In the genomic region with DNA sequence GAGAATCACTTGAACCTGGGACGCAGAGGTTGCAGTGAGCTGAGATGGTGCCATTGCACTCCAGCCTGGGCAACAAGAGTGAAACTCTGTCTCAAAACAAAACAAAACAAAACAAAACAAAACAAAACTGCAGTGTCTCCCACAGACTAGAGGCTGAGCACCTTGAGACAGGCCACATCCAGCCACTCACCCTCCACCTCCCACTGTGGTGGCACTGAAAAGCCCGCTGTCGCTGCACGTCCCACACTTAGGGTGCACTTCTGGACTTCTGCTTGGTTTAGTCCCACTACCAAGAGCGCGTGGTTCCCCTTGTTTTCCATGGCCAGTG, we compare ENCODE assay signal across 8 cellular contexts. TPM values are rescaled to one million over a fixed set of nuclear protein-coding genes. Genes with fewer than 3 reads are reported as not detected.
DNase-seq lines count a peak whose midpoint lies in the region; ATAC-seq and TF ChIP-seq lines count a peak whose summit lies in the region.
"Not testable (repeated sequence)": the region's sequence is repeated elsewhere in the genome, so short reads cannot be mapped to it uniquely, and the experiment has no call there.

No MANE protein-coding gene starts in this region.

- H3K27ac ChIP-seq in SK-N-MC (peak overlapping the region; percentile 73; the same call in 1 of the 2 replicates), coronary artery (peak overlapping the region in 1 of 2 donors; percentile 76), right atrium auricular region (peak overlapping the region; percentile 79 to 86), skin epidermis (peak overlapping the region in 18 of 21 experiments; percentile 17 to 89 (median 65)), upper lobe of right lung (peak overlapping the region; percentile 88)
- peak overlapping the region; percentile 77 for H3K27ac ChIP-seq in naive thymus-derived CD4-positive, alpha-beta T cell (ENCODE audit: low read depth, low read length)

- not testable (repeated sequence) for H3K27me3 ChIP-seq in right atrium auricular region; naive thymus-derived CD4-positive, alpha-beta T cell (ENCODE audit: control insufficient read depth in 2 of 2, insufficient read depth in 2 of 2, low read length in 2 of 2); upper lobe of right lung

- ATAC-seq in GM21381 (IDR thresholded peaks at IDR 0.05; ENCODE audit: unreplicated experiment) = peak; percentile 56
- ATAC-seq in naive thymus-derived CD4-positive, alpha-beta T cell = peak; percentile 8
- not testable (repeated sequence) for ATAC-seq in upper lobe of right lung

- not testable (repeated sequence) for TF ChIP-seq CTCF in coronary artery (IDR thresholded peaks at IDR 0.05); right atrium auricular region (IDR thresholded peaks at IDR 0.05); upper lobe of right lung (IDR thresholded peaks at IDR 0.05)

- peaks cover 18% of the 10 kb centered on the region for H3K36me3 Mint-ChIP-seq in activated T-helper 2 cell treated with anti-CD3 and anti-CD28 coated beads, Interferon-gamma antibody, Interleukin-2, Interleukin-4, amounts not matched to agents 10 μg/mL and 5 μg/mL and 100 μg/mL, durations not matched to agents 14 hours and 24 hours and 36 hours (ENCODE audit: low read depth)
- peaks cover 0 to 12% (median 5%) of the 10 kb centered on the region in 5 donors for H3K36me3 Mint-ChIP-seq in naive thymus-derived CD4-positive, alpha-beta T cell

- H3K9me3 Mint-ChIP-seq in activated T-helper 2 cell treated with anti-CD3 and anti-CD28 coated beads, Interferon-gamma antibody, Interleukin-2, Interleukin-4, amounts not matched to agents 10 μg/mL and 5 μg/mL and 100 μg/mL, durations not matched to agents 14 hours and 24 hours and 36 hours; naive thymus-derived CD4-positive, alpha-beta T cell: not testable (repeated sequence)

- H3K4me1 ChIP-seq in right atrium auricular region (peaks cover 0 to 98% of the 10 kb centered on the region in 2 donors), upper lobe of right lung (peaks cover 59% of the 10 kb centered on the region)
- H3K4me1 ChIP-seq in naive thymus-derived CD4-positive, alpha-beta T cell (ENCODE audit: control insufficient read depth in 2 of 2, insufficient read depth in 2 of 2, low read length in 2 of 2) = peaks cover 56 to 84% of the 10 kb centered on the region in 2 donors

- CTCF ChIA-PET in naive thymus-derived CD4-positive, alpha-beta T cell (lab: Charles Lee) = interaction anchor here (0.9 to 2.8 kb wide), 7 partner anchors 9 to 61 kb away, joined by 3 to 16 read pairs (median 5); partner anchors contain the start of genes RANBP3 and VMAC

- not testable (repeated sequence) for H3K27me3 Mint-ChIP-seq in activated T-helper 2 cell treated with anti-CD3 and anti-CD28 coated beads, Interferon-gamma antibody, Interleukin-2, Interleukin-4, amounts not matched to agents 10 μg/mL and 5 μg/mL and 100 μg/mL, durations not matched to agents 14 hours and 24 hours and 36 hours (ENCODE audit: low read depth); naive thymus-derived CD4-positive, alpha-beta T cell

- intact Hi-C loops in activated T-helper 2 cell treated with anti-CD3 and anti-CD28 coated beads, Interferon-gamma antibody, Interleukin-2, Interleukin-4, amounts not matched to agents 10 μg/mL and 5 μg/mL and 100 μg/mL, durations not matched to agents 14 hours and 24 hours and 36 hours (cut with micrococcal nuclease) = loop anchor here (10.0 kb wide), 1 partner anchor 157 kb away; the partner anchor contains the start of gene NRTN
- intact Hi-C loops in naive thymus-derived CD4-positive, alpha-beta T cell (cut with micrococcal nuclease); upper lobe of right lung (cut with DNase I): not testable (repeated sequence)

- H3K9ac ChIP-seq in SK-N-MC (ENCODE audit: insufficient read length) = not testable (repeated sequence)

- H3K36me3 ChIP-seq in SK-N-MC (ENCODE audit: insufficient read depth, low read length); right atrium auricular region; naive thymus-derived CD4-positive, alpha-beta T cell (ENCODE audit: control insufficient read depth in 2 of 3, insufficient read depth in 3 of 3, low read length in 3 of 3); upper lobe of right lung: not testable (repeated sequence)

- H3K27ac Mint-ChIP-seq in activated T-helper 2 cell treated with anti-CD3 and anti-CD28 coated beads, Interferon-gamma antibody, Interleukin-2, Interleukin-4, amounts not matched to agents 10 μg/mL and 5 μg/mL and 100 μg/mL, durations not matched to agents 14 hours and 24 hours and 36 hours = peak overlapping the region; percentile 83
- H3K27ac Mint-ChIP-seq in naive thymus-derived CD4-positive, alpha-beta T cell = peak overlapping the region; percentile 95 to 100 (median 99)

- H3K4me3 ChIP-seq in SK-N-MC (peak overlapping the region; percentile 66), coronary artery (peak overlapping the region; percentile 8), skin epidermis (peak overlapping the region in 1 of 7 experiments; percentile 2)
- not testable (repeated sequence) for H3K4me3 ChIP-seq in right atrium auricular region, upper lobe of right lung
- H3K4me3 ChIP-seq in naive thymus-derived CD4-positive, alpha-beta T cell (ENCODE audit: low read length) = peak overlapping the region; percentile 34

- POLR2A ChIA-PET in naive thymus-derived CD4-positive, alpha-beta T cell (lab: Charles Lee) = interaction anchor here (1.0 to 5.5 kb wide), 9 partner anchors 9 to 171 kb away, joined by 3 to 89 read pairs (median 7); partner anchors contain the start of genes DUS3L, NDUFA11, RANBP3 and VMAC

- DNase-seq in SK-N-MC (ENCODE audit: low read depth, low spot score); activated T-helper 2 cell treated with anti-CD3 and anti-CD28 coated beads, Interferon-gamma antibody, Interleukin-2, Interleukin-4, amounts not matched to agents 10 μg/mL and 5 μg/mL and 100 μg/mL, durations not matched to agents 14 hours and 24 hours and 36 hours (ENCODE audit: low spot score); coronary artery (ENCODE audit: low spot score); right atrium auricular region (ENCODE audit: low spot score); naive thymus-derived CD4-positive, alpha-beta T cell; upper lobe of right lung: not testable (repeated sequence)

- peak overlapping the region; percentile 69 for H3K4me3 Mint-ChIP-seq in activated T-helper 2 cell treated with anti-CD3 and anti-CD28 coated beads, Interferon-gamma antibody, Interleukin-2, Interleukin-4, amounts not matched to agents 10 μg/mL and 5 μg/mL and 100 μg/mL, durations not matched to agents 14 hours and 24 hours and 36 hours (ENCODE audit: low read depth)
- H3K4me3 Mint-ChIP-seq in naive thymus-derived CD4-positive, alpha-beta T cell = peak overlapping the region; percentile 79 to 89 (median 84)

- peaks cover 43% of the 10 kb centered on the region for H3K4me1 Mint-ChIP-seq in activated T-helper 2 cell treated with anti-CD3 and anti-CD28 coated beads, Interferon-gamma antibody, Interleukin-2, Interleukin-4, amounts not matched to agents 10 μg/mL and 5 μg/mL and 100 μg/mL, durations not matched to agents 14 hours and 24 hours and 36 hours (ENCODE audit: low read depth)
- peaks cover 66 to 99% (median 88%) of the 10 kb centered on the region in 7 donors for H3K4me1 Mint-ChIP-seq in naive thymus-derived CD4-positive, alpha-beta T cell

- H3K9me3 ChIP-seq in SK-N-MC (ENCODE audit: low read depth, low read length); right atrium auricular region; naive thymus-derived CD4-positive, alpha-beta T cell (ENCODE audit: control insufficient read depth in 2 of 3, low read length in 3 of 3); upper lobe of right lung: not testable (repeated sequence)

RNA-seq across cellular contexts. Expression of gene RANBP3, which starts 16.3 kb away (rescaled TPM):
- total RNA-seq in activated T-helper 2 cell treated with anti-CD3 and anti-CD28 coated beads, Interferon-gamma antibody, Interleukin-2, Interleukin-4, amounts not matched to agents 10 μg/mL and 5 μg/mL and 100 μg/mL, durations not matched to agents 14 hours and 24 hours and 36 hours = 98.2 and 105 TPM in 2 replicates
- 10 to 100 TPM; 53.6 to 54.7 TPM for total RNA-seq in right atrium auricular region
- total RNA-seq in naive thymus-derived CD4-positive, alpha-beta T cell = 100 to 1,000 TPM in 1 of 5 experiments, 10 to 100 TPM in 4; 88.3 to 104 (median 94.0) TPM
- 10 to 100 TPM in 1 of 2 donors, 1 to 10 TPM in 1; 7.0 to 12.4 TPM for polyA plus RNA-seq in naive thymus-derived CD4-positive, alpha-beta T cell
- total RNA-seq in upper lobe of right lung = 65.5 TPM

RNA-seq across cellular contexts. Expression of gene CAPS, which starts 47.6 kb away (rescaled TPM):
- 3.3 and 4.8 TPM in 2 replicates for total RNA-seq in activated T-helper 2 cell treated with anti-CD3 and anti-CD28 coated beads, Interferon-gamma antibody, Interleukin-2, Interleukin-4, amounts not matched to agents 10 μg/mL and 5 μg/mL and 100 μg/mL, durations not matched to agents 14 hours and 24 hours and 36 hours
- total RNA-seq in right atrium auricular region (1 to 10 TPM; 4.5 to 7.3 TPM), upper lobe of right lung (12.5 TPM)
- 10 to 100 TPM; 22.1 to 80.6 (median 58.5) TPM for total RNA-seq in naive thymus-derived CD4-positive, alpha-beta T cell
- 1 to 10 TPM; 1.6 to 4.1 TPM for polyA plus RNA-seq in naive thymus-derived CD4-positive, alpha-beta T cell

RNA-seq across cellular contexts. Expression of gene VMAC, which starts 56.9 kb away (rescaled TPM):
- 3.1 and 3.8 TPM in 2 replicates for total RNA-seq in activated T-helper 2 cell treated with anti-CD3 and anti-CD28 coated beads, Interferon-gamma antibody, Interleukin-2, Interleukin-4, amounts not matched to agents 10 μg/mL and 5 μg/mL and 100 μg/mL, durations not matched to agents 14 hours and 24 hours and 36 hours
- total RNA-seq in right atrium auricular region = 1 to 10 TPM; 2.6 to 4.1 TPM
- 10 to 100 TPM; 13.1 to 39.4 (median 27.8) TPM for total RNA-seq in naive thymus-derived CD4-positive, alpha-beta T cell
- 1 to 10 TPM; 6.3 to 7.0 TPM for polyA plus RNA-seq in naive thymus-derived CD4-positive, alpha-beta T cell
- 6.8 TPM for total RNA-seq in upper lobe of right lung

RNA-seq across cellular contexts. Expression of gene NDUFA11, which starts 58.0 kb away (rescaled TPM):
- 230 and 246 TPM in 2 replicates for total RNA-seq in activated T-helper 2 cell treated with anti-CD3 and anti-CD28 coated beads, Interferon-gamma antibody, Interleukin-2, Interleukin-4, amounts not matched to agents 10 μg/mL and 5 μg/mL and 100 μg/mL, durations not matched to agents 14 hours and 24 hours and 36 hours
- 100 to 1,000 TPM; 368 to 648 TPM for total RNA-seq in right atrium auricular region
- 100 to 1,000 TPM; 108 to 241 (median 135) TPM for total RNA-seq in naive thymus-derived CD4-positive, alpha-beta T cell
- 100 to 1,000 TPM; 381 to 415 TPM for polyA plus RNA-seq in naive thymus-derived CD4-positive, alpha-beta T cell
- 134 TPM for total RNA-seq in upper lobe of right lung
